In the genomic region with DNA sequence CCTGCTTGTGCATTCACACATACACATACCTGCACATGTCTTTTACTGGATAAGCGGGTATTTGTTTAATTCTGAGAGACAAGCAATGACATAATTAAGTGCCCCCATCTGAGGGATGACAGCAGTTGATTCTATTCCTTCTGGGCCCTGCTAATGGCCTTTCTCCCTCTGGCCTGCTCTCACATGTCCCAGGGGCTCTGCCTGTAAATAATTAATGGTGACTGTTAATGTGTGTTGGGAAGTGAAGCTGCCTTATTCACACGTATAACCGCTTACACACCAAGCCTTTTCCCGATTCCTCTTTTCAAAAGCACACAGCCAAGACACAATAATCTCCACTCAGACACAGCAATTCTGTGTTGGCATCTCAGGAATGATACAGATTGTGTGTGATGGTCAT, we compare ENCODE assay signal across 15 cellular contexts. TPM values are rescaled to one million over a fixed set of nuclear protein-coding genes. Genes with fewer than 3 reads are reported as not detected.
A peak's percentile ranks its signal among the peaks of the same experiment; 100 is the strongest.
DNase-seq lines count a peak whose midpoint lies in the region; ATAC-seq and TF ChIP-seq lines count a peak whose summit lies in the region.
"Had no signal": no experiment of that assay in that cellular context is flagged by ENCODE, and none has a peak within 500 bp of the region (broad histone marks: within the 10 kb centered on the region; RNA-seq: fewer than 3 reads in every experiment).

No MANE protein-coding gene starts in this region.

- H3K79me2 ChIP-seq in Karpas-422 (ENCODE audit: low read length): peaks cover 90% of the 10 kb centered on the region

- H4K20me1 ChIP-seq in Karpas-422 (ENCODE audit: insufficient read depth, low read depth, low read length): no peaks in the 10 kb centered on the region

- peak overlapping the region; percentile 80 for H3K27ac ChIP-seq in Karpas-422 (ENCODE audit: low read length)
- no peak overlapping the region for H3K27ac ChIP-seq in stomach
- no peak overlapping the region for H3K27ac ChIP-seq in heart left ventricle
- H3K27ac ChIP-seq: gastrocnemius medialis had no signal

- ATAC-seq in GM18498 (IDR thresholded peaks at IDR 0.05; ENCODE audit: unreplicated experiment) (peak; percentile 84), GM19438 (IDR thresholded peaks at IDR 0.05; ENCODE audit: low read depth, unreplicated experiment) (peak; percentile 88), HG02943 (IDR thresholded peaks at IDR 0.05; ENCODE audit: low read depth, unreplicated experiment) (peak; percentile 80), left lobe of liver (no peak), heart left ventricle (no peak)
- ATAC-seq: gastrocnemius medialis; stimulated activated effector memory CD8-positive, alpha-beta T cell treated with anti-CD3 and anti-CD28 coated beads, Interleukin-12 subunit alpha, Interleukin-12 subunit beta, amount 100 ng/mL, for 72 hours had no signal

- no peak for DNase-seq in Karpas-422
- no peak for DNase-seq in stomach
- no peak for DNase-seq in NCI-H510A (lab: John Stamatoyannopoulos, UW)
- DNase-seq in left lobe of liver (ENCODE audit: low spot score): no peak
- no peak for DNase-seq in heart left ventricle
- DNase-seq: activated naive CD4-positive, alpha-beta T cell treated with anti-CD3 and anti-CD28 coated beads, Interleukin-2, amount 10 ng/mL, durations not matched to agents 7 days and 5 days; gastrocnemius medialis; islet precursor cell; NCI-H1417 treated with DMSO at 0.1 percent for 48 hours; NCI-H510A treated with DMSO at 0.1 percent for 48 hours; stimulated activated CD4-positive, alpha-beta T cell treated with anti-CD3 and anti-CD28 coated beads, Interleukin-1b, Interleukin-23, amount 100 ng/mL, for 48 hours had no signal

- H3K4me1 ChIP-seq in Karpas-422 (ENCODE audit: low read length) (peaks cover 61% of the 10 kb centered on the region), stomach (no peaks in the 10 kb centered on the region), heart left ventricle (no peaks in the 10 kb centered on the region)
- H3K4me1 ChIP-seq: gastrocnemius medialis had no signal

- no peaks in the 10 kb centered on the region for H3K9me2 ChIP-seq in Karpas-422 (replicated peaks; ENCODE audit: insufficient read depth, low read length)

- TF ChIP-seq EP300 in stomach (IDR thresholded peaks at IDR 0.05): no peak

- peak overlapping the region; percentile 61 for H3K4me2 ChIP-seq in Karpas-422 (ENCODE audit: low read depth, low read length, poor library complexity, severe bottlenecking)

- TF ChIP-seq POLR2A in stomach (IDR thresholded peaks at IDR 0.05): no peak
- no peak for TF ChIP-seq POLR2A in heart left ventricle (IDR thresholded peaks at IDR 0.05)

- H3K9ac ChIP-seq in Karpas-422 (ENCODE audit: low read length): no peak overlapping the region

- intact Hi-C loops in stomach (cut with DNase I; ENCODE audit: low total_unique reads) (no loop called here), heart left ventricle (cut with DNase I) (no loop called here)

- H2AFZ ChIP-seq in Karpas-422 (ENCODE audit: low read length): no peak overlapping the region

- TF ChIP-seq CTCF in stomach (IDR thresholded peaks at IDR 0.05): no peak
- TF ChIP-seq CTCF in heart left ventricle (IDR thresholded peaks at IDR 0.05): no peak

- H3K4me3 ChIP-seq in Karpas-422 (ENCODE audit: low read length): no peak overlapping the region
- H3K4me3 ChIP-seq in stomach: no peak overlapping the region
- H3K4me3 ChIP-seq in heart left ventricle: no peak overlapping the region
- H3K4me3 ChIP-seq: gastrocnemius medialis had no signal

- H3K9me3 ChIP-seq in Karpas-422 (ENCODE audit: low read length): no peaks in the 10 kb centered on the region
- H3K9me3 ChIP-seq in stomach: no peaks in the 10 kb centered on the region
- peaks cover 0 to 4% (median 0%) of the 10 kb centered on the region in 12 donors for H3K9me3 ChIP-seq in heart left ventricle
- H3K9me3 ChIP-seq: gastrocnemius medialis had no signal

- 53 to 67% (median 62%) methylated on average over 4 of the region's 4 CpGs for WGBS in stomach, 5 donors
- WGBS in heart left ventricle, 4 donors: 64 to 78% (median 74%) methylated on average over 4 of the region's 4 CpGs

- H3K36me3 ChIP-seq in Karpas-422 (ENCODE audit: insufficient read depth, low read length) (peaks cover 12% of the 10 kb centered on the region; the same call in 1 of the 2 replicates), stomach (peaks cover 0 to 9% (median 2%) of the 10 kb centered on the region in 4 donors), heart left ventricle (no peaks in the 10 kb centered on the region)
- H3K36me3 ChIP-seq: gastrocnemius medialis had no signal

- H3K27me3 ChIP-seq in Karpas-422 (ENCODE audit: low read length): no peaks in the 10 kb centered on the region
- H3K27me3 ChIP-seq in stomach: peaks cover 0 to 9% (median 0%) of the 10 kb centered on the region in 3 donors
- H3K27me3 ChIP-seq in heart left ventricle: peaks cover 0 to 18% (median 0%) of the 10 kb centered on the region in 9 donors

RNA-seq across cellular contexts. Expression of gene LRRK1, which starts 47.8 kb away (rescaled TPM):
- 46.6 and 87.3 TPM in 2 replicates for total RNA-seq in Karpas-422 (2014; rRNA removed; shearing (Covaris generic); ENCODE audit: low replicate concordance)
- total RNA-seq in stomach: 10 to 100 TPM in 3 of 5 donors, 1 to 10 TPM in 2; 5.5 to 73.3 (median 15.2) TPM
- polyA plus RNA-seq in stomach: 1 to 10 TPM; 2.3 to 5.5 (median 4.9) TPM
- total RNA-seq in left lobe of liver: 2.3 TPM
- 10 to 100 TPM in 1 of 9 donors, 1 to 10 TPM in 8; 1.4 to 12.7 (median 2.1) TPM for total RNA-seq in heart left ventricle
- polyA plus RNA-seq in heart left ventricle: 1 to 10 TPM; 1.3 to 2.1 TPM

Comparison
In these comparisons a context has a peak if more than half of its experiments do, and no peak if none do; other contexts are left out.
1. ATAC-seq: peak in GM18498 (single experiment), GM19438 (single experiment) and HG02943 (single experiment); none in left lobe of liver (single experiment) and heart left ventricle (0 of 4).